22 cellular contexts compared by ENCODE assay signal in genomic region chr2:124501575-124502152, GRCh38.
"Had no signal": no experiment of that assay in that cellular context is flagged by ENCODE, and none has a peak within 500 bp of the region (broad histone marks: within the 10 kb centered on the region; RNA-seq: fewer than 3 reads in every experiment).

No MANE protein-coding gene starts in this region.

- H3K4me3 ChIP-seq: colonic mucosa, lower lobe of right lung, psoas muscle, stomach had no signal

- H3K27ac Mint-ChIP-seq: memory B cell; natural killer cell treated with Interleukin-12 subunit alpha and Interleukin-12 subunit beta and Interleukin-15 and Interleukin-18, amount 100 ng/mL, for 72 hours had no signal

- H3K27ac ChIP-seq: colonic mucosa, foreskin keratinocyte, lower lobe of right lung, psoas muscle, stomach had no signal

- H3K27me3 ChIP-seq: colonic mucosa, foreskin keratinocyte, stomach had no signal

- H3K9me3 ChIP-seq: colonic mucosa, lower lobe of right lung, psoas muscle, stomach had no signal

- H3K36me3 ChIP-seq: colonic mucosa, lower lobe of right lung, stomach had no signal

- H3K27me3 Mint-ChIP-seq: memory B cell; natural killer cell treated with Interleukin-12 subunit alpha and Interleukin-12 subunit beta and Interleukin-15 and Interleukin-18, amount 100 ng/mL, for 72 hours had no signal

- FAIRE-seq: endothelial cell of umbilical vein, islet of Langerhans, small intestine had no signal

- ATAC-seq: foreskin keratinocyte; left lobe of liver; lower lobe of right lung; natural killer cell treated with Interleukin-12 subunit alpha and Interleukin-12 subunit beta and Interleukin-15 and Interleukin-18, amount 100 ng/mL, for 72 hours; psoas muscle had no signal

- H3K36me3 Mint-ChIP-seq: memory B cell; natural killer cell treated with Interleukin-12 subunit alpha and Interleukin-12 subunit beta and Interleukin-15 and Interleukin-18, amount 100 ng/mL, for 72 hours had no signal

- H3K4me3 Mint-ChIP-seq: memory B cell; natural killer cell treated with Interleukin-12 subunit alpha and Interleukin-12 subunit beta and Interleukin-15 and Interleukin-18, amount 100 ng/mL, for 72 hours had no signal

- H3K4me1 ChIP-seq: colonic mucosa, foreskin keratinocyte, lower lobe of right lung, psoas muscle, stomach had no signal

- H3K4me1 Mint-ChIP-seq: memory B cell had no signal

- DNase-seq: colonic mucosa; dermis blood vessel endothelial cell; erythroblast; foreskin keratinocyte; head of caudate nucleus; hypothalamus; kidney glomerular epithelial cell; lower lobe of right lung; midbrain; psoas muscle; retina; small intestine; stimulated activated CD4-positive, alpha-beta T cell treated with anti-CD3 and anti-CD28 coated beads, Interleukin-12 subunit alpha, Interleukin-12 subunit beta, amount 100 ng/mL, for 4 hours; stimulated activated naive CD4-positive, alpha-beta T cell; stomach; substantia nigra; trophoblast cell had no signal
